Comparison of ENCODE assay signal across 1 cellular context in the genomic region with DNA sequence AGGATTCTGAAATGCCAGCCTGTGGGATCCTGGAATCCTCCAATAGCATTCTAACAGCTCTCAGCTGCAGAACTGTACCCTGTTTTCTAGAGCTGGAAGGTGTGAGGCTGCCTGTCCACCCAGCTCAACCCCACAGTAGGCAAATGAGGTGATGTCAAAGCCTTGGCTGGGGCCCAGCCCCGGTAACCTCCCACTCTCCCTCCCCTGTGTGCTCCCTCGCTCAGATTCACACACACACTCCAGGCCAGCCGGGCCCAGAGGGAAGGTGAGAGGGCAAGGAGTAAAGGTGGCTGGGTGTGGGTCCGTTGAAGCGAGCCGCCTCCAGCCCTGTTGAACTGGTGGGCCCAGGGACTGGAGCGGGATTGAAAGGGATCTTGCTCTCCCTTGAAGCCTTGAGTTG.
TF ChIP-seq lines count a peak whose summit lies in the region.

A gene (plus strand): TSS at position 257 of the 400 bp plus-strand sequence. CDS start 254 bp downstream, outside the sequence.

TF ChIP-seq in SK-N-SH, 30 proteins besides CTCF, POLR2A, EP300 and RAD21:
- TF ChIP-seq, protein P1, sequence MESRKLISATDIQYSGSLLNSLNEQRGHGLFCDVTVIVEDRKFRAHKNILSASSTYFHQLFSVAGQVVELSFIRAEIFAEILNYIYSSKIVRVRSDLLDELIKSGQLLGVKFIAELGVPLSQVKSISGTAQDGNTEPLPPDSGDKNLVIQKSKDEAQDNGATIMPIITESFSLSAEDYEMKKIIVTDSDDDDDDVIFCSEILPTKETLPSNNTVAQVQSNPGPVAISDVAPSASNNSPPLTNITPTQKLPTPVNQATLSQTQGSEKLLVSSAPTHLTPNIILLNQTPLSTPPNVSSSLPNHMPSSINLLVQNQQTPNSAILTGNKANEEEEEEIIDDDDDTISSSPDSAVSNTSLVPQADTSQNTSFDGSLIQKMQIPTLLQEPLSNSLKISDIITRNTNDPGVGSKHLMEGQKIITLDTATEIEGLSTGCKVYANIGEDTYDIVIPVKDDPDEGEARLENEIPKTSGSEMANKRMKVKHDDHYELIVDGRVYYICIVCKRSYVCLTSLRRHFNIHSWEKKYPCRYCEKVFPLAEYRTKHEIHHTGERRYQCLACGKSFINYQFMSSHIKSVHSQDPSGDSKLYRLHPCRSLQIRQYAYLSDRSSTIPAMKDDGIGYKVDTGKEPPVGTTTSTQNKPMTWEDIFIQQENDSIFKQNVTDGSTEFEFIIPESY (IDR thresholded peaks at IDR 0.05; ENCODE audit: borderline replicate concordance, low read depth), result no peak
- no peak for TF ChIP-seq SIN3A (IDR thresholded peaks at IDR 0.05; ENCODE audit: borderline replicate concordance, low read depth, low read length)
- no peak for TF ChIP-seq MEF2A (IDR thresholded peaks at IDR 0.05; ENCODE audit: borderline replicate concordance, low read depth)
- no peak for TF ChIP-seq NFIC (IDR thresholded peaks at IDR 0.05; ENCODE audit: borderline replicate concordance)
- no peak for TF ChIP-seq TEAD4 (IDR thresholded peaks at IDR 0.05; ENCODE audit: borderline replicate concordance, insufficient read depth)
- TF ChIP-seq, protein P2, sequence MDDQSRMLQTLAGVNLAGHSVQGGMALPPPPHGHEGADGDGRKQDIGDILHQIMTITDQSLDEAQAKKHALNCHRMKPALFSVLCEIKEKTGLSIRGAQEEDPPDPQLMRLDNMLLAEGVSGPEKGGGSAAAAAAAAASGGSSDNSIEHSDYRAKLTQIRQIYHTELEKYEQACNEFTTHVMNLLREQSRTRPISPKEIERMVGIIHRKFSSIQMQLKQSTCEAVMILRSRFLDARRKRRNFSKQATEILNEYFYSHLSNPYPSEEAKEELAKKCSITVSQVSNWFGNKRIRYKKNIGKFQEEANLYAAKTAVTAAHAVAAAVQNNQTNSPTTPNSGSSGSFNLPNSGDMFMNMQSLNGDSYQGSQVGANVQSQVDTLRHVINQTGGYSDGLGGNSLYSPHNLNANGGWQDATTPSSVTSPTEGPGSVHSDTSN (IDR thresholded peaks at IDR 0.05), result no peak
- TF ChIP-seq, protein P3, sequence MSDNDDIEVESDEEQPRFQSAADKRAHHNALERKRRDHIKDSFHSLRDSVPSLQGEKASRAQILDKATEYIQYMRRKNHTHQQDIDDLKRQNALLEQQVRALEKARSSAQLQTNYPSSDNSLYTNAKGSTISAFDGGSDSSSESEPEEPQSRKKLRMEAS (IDR thresholded peaks at IDR 0.05; ENCODE audit: low read depth), result no peak
- TF ChIP-seq, protein P4, sequence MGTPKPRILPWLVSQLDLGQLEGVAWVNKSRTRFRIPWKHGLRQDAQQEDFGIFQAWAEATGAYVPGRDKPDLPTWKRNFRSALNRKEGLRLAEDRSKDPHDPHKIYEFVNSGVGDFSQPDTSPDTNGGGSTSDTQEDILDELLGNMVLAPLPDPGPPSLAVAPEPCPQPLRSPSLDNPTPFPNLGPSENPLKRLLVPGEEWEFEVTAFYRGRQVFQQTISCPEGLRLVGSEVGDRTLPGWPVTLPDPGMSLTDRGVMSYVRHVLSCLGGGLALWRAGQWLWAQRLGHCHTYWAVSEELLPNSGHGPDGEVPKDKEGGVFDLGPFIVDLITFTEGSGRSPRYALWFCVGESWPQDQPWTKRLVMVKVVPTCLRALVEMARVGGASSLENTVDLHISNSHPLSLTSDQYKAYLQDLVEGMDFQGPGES (IDR thresholded peaks at IDR 0.05; ENCODE audit: low read depth, low read length), result no peak
- no peak for TF ChIP-seq RCOR1 (IDR thresholded peaks at IDR 0.05; ENCODE audit: low read length)
- no peak for TF ChIP-seq RFX5 (IDR thresholded peaks at IDR 0.05; ENCODE audit: low read length)
- no peak for TF ChIP-seq YY1 (IDR thresholded peaks at IDR 0.05; ENCODE audit: low read depth)
